Comparison of ENCODE assay signal across 16 cellular contexts in the genomic region with DNA sequence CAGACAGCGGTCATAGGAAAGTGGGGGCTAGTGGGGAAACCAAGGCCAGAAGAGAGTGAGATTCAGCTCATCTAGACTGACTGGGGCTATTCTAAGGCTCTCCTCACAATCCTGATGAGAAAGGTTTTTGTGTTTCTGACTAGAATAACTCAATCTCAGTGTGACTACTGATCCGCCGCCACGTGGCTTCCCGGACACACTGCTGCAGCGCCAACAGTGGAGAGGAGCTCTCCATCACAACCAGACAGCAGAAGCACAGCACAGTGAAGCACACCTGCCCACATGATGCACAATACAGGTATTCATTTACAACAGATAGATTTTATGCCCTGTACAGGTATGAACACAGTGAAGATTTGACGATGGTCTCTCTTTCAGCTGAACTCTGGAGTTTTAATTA.
"Had no signal": no experiment of that assay in that cellular context is flagged by ENCODE, and none has a peak within 500 bp of the region (broad histone marks: within the 10 kb centered on the region; RNA-seq: fewer than 3 reads in every experiment).

No MANE protein-coding gene starts in this region.

- H3K27ac ChIP-seq: gastrocnemius medialis, heart right ventricle, lower lobe of right lung, tibial artery, uterus, VCaP had no signal

- H3K27me3 ChIP-seq: gastrocnemius medialis, heart right ventricle, pancreas, tibial artery, uterus had no signal

- H3K4me1 Mint-ChIP-seq: stimulated activated effector memory CD8-positive, alpha-beta T cell treated with anti-CD3 and anti-CD28 coated beads, Interleukin-12 subunit alpha, Interleukin-12 subunit beta, amount 100 ng/mL, for 72 hours had no signal

- H3K4me1 ChIP-seq: uterus had no signal

- H3K4me3 ChIP-seq: gastrocnemius medialis, heart right ventricle, lower lobe of right lung, pancreas, tibial artery, uterus had no signal

- DNase-seq: activated CD4-positive, alpha-beta T cell treated with anti-CD3 and anti-CD28 coated beads for 36 hours; activated CD8-positive, alpha-beta memory T cell treated with anti-CD3 and anti-CD28 coated beads, Interleukin-2, amount 50 U/mL, for 4 hours; activated CD8-positive, alpha-beta T cell treated with anti-CD3 and anti-CD28 coated beads for 36 hours; activated naive CD4-positive, alpha-beta T cell; activated naive CD8-positive, alpha-beta T cell treated with anti-CD3 and anti-CD28 coated beads, Interleukin-2, amount 10 ng/mL, durations not matched to agents 7 days and 5 days; activated T-cell treated with anti-CD3 and anti-CD28 coated beads, Interleukin-2, amount 50 U/mL, for 72 hours; erythroblast; gastrocnemius medialis; heart right ventricle; lower lobe of right lung; pancreas; tibial artery; uterus had no signal

- FAIRE-seq: colon, pancreas had no signal

- H3K4me3 Mint-ChIP-seq: activated CD4-positive, alpha-beta T cell treated with anti-CD3 and anti-CD28 coated beads for 36 hours; activated CD8-positive, alpha-beta T cell treated with anti-CD3 and anti-CD28 coated beads for 36 hours; activated naive CD8-positive, alpha-beta T cell treated with anti-CD3 and anti-CD28 coated beads, Interleukin-2, amount 10 ng/mL, durations not matched to agents 7 days and 5 days; activated T-cell treated with anti-CD3 and anti-CD28 coated beads, Interleukin-2, amount 50 U/mL, for 72 hours; stimulated activated effector memory CD8-positive, alpha-beta T cell treated with anti-CD3 and anti-CD28 coated beads, Interleukin-12 subunit alpha, Interleukin-12 subunit beta, amount 100 ng/mL, for 72 hours had no signal

- ATAC-seq: gastrocnemius medialis; heart right ventricle; stimulated activated effector memory CD8-positive, alpha-beta T cell treated with anti-CD3 and anti-CD28 coated beads, Interleukin-12 subunit alpha, Interleukin-12 subunit beta, amount 100 ng/mL, for 72 hours had no signal

- H3K36me3 Mint-ChIP-seq: stimulated activated effector memory CD8-positive, alpha-beta T cell treated with anti-CD3 and anti-CD28 coated beads, Interleukin-12 subunit alpha, Interleukin-12 subunit beta, amount 100 ng/mL, for 72 hours had no signal

- H3K36me3 ChIP-seq: gastrocnemius medialis, lower lobe of right lung, pancreas, uterus had no signal

- H3K27me3 Mint-ChIP-seq: activated CD4-positive, alpha-beta T cell treated with anti-CD3 and anti-CD28 coated beads for 36 hours; activated CD8-positive, alpha-beta T cell treated with anti-CD3 and anti-CD28 coated beads for 36 hours; activated naive CD8-positive, alpha-beta T cell treated with anti-CD3 and anti-CD28 coated beads, Interleukin-2, amount 10 ng/mL, durations not matched to agents 7 days and 5 days had no signal

- H3K9me3 ChIP-seq: gastrocnemius medialis, heart right ventricle, lower lobe of right lung, pancreas, tibial artery, uterus had no signal

- H3K9me3 Mint-ChIP-seq: activated CD8-positive, alpha-beta T cell treated with anti-CD3 and anti-CD28 coated beads for 36 hours; activated naive CD8-positive, alpha-beta T cell treated with anti-CD3 and anti-CD28 coated beads, Interleukin-2, amount 10 ng/mL, durations not matched to agents 7 days and 5 days; activated T-cell treated with anti-CD3 and anti-CD28 coated beads, Interleukin-2, amount 50 U/mL, for 72 hours; stimulated activated effector memory CD8-positive, alpha-beta T cell treated with anti-CD3 and anti-CD28 coated beads, Interleukin-12 subunit alpha, Interleukin-12 subunit beta, amount 100 ng/mL, for 72 hours had no signal

- H3K27ac Mint-ChIP-seq: activated CD4-positive, alpha-beta T cell treated with anti-CD3 and anti-CD28 coated beads for 36 hours; activated CD8-positive, alpha-beta T cell treated with anti-CD3 and anti-CD28 coated beads for 36 hours; activated naive CD8-positive, alpha-beta T cell treated with anti-CD3 and anti-CD28 coated beads, Interleukin-2, amount 10 ng/mL, durations not matched to agents 7 days and 5 days; activated T-cell treated with anti-CD3 and anti-CD28 coated beads, Interleukin-2, amount 50 U/mL, for 72 hours; stimulated activated effector memory CD8-positive, alpha-beta T cell treated with anti-CD3 and anti-CD28 coated beads, Interleukin-12 subunit alpha, Interleukin-12 subunit beta, amount 100 ng/mL, for 72 hours had no signal
